ENCODE assay signal across 20 cellular contexts in the genomic region with DNA sequence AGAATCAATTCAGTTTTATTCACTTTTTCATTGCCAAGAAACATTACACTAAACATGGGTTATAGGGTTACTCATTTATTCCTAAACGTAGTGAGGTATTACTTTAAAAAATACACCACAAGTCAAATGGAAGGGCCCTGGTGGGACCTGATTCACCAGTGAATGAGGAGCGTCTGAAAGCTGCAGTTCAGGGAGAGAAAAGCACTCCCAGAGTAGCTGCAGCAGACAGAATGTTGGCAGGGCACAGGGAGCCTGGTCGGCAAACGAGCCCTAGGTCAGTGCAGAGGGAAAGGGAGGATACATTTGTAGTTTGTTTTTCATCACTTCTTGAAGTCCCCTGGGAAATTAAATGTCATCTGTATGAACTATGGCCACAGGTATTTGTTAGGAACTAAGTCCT.
DNase-seq lines count a peak whose midpoint lies in the region; ATAC-seq lines count a peak whose summit lies in the region.
"Had no signal": no experiment of that assay in that cellular context is flagged by ENCODE, and none has a peak within 500 bp of the region (broad histone marks: within the 10 kb centered on the region; RNA-seq: fewer than 3 reads in every experiment).

No MANE protein-coding gene starts in this region.

- H2BK12ac ChIP-seq in neuronal stem cell (ENCODE audit: low read length), result no peak overlapping the region

- WGBS in neuronal stem cell (ENCODE audit: extremely low coverage in 2 of 2, insufficient read length in 2 of 2, insufficient replicate concordance in 1 of 2), 2 donors, result no CpG with 5 or more reads among the region's 4 CpGs

- no peak overlapping the region for H3K18ac ChIP-seq in neuronal stem cell (ENCODE audit: low read length)

- H2AFZ ChIP-seq in neuronal stem cell (ENCODE audit: low read length), result peak overlapping the region; percentile 12

- no peak overlapping the region for H2BK5ac ChIP-seq in neuronal stem cell (ENCODE audit: low read length)

- no peaks in the 10 kb centered on the region for H3K27me3 ChIP-seq in neuronal stem cell (ENCODE audit: control insufficient read depth in 3 of 3, insufficient read depth in 3 of 3, low read depth in 1 of 3, low read length in 3 of 3)

- H3K27ac Mint-ChIP-seq in activated CD4-positive, alpha-beta T cell treated with anti-CD3 and anti-CD28 coated beads for 36 hours, result no peak overlapping the region
- H3K27ac Mint-ChIP-seq: activated naive CD8-positive, alpha-beta T cell; CD8-positive, alpha-beta T cell; dendritic cell treated with granulocyte-macrophage colony-stimulating factor and Interleukin-4, amounts not matched to agents 40 ng/mL and 50 ng/mL, for 4 days; immature natural killer cell; T-helper 2 cell treated with Interferon-gamma antibody and Interleukin-4, amounts not matched to agents 5 μg/mL and 100 μg/mL, for 36 hours had no signal

- H3K27me3 Mint-ChIP-seq in activated CD4-positive, alpha-beta T cell treated with anti-CD3 and anti-CD28 coated beads for 36 hours, result no peaks in the 10 kb centered on the region
- H3K27me3 Mint-ChIP-seq: activated naive CD8-positive, alpha-beta T cell; dendritic cell treated with granulocyte-macrophage colony-stimulating factor and Interleukin-4, amounts not matched to agents 40 ng/mL and 50 ng/mL, for 4 days had no signal

- POLR2A ChIA-PET in activated CD4-positive, alpha-beta T cell treated with anti-CD3 and anti-CD28 coated beads for 36 hours (lab: Charles Lee), result no interaction called here

- DNase-seq in NCI-H1092 treated with DMSO at 0.1 percent for 48 hours (lab: John Stamatoyannopoulos, UW) (peak; percentile 49), NCI-H1092 (lab: John Stamatoyannopoulos, UW) (no peak), NCI-H69 (lab: John Stamatoyannopoulos, UW) (peak; percentile 65), left cardiac atrium (no peak), neuronal stem cell (ENCODE audit: low spot score) (peak; percentile 26), NCI-H1048 (lab: John Stamatoyannopoulos, UW) (no peak)
- no peak for DNase-seq in activated CD4-positive, alpha-beta T cell treated with anti-CD3 and anti-CD28 coated beads for 36 hours
- DNase-seq: aorta; CD8-positive, alpha-beta T cell; DMS153; immature natural killer cell; NCI-H1417 treated with DMSO at 0.1 percent for 48 hours; trophoblast cell had no signal

- no peaks in the 10 kb centered on the region for H3K36me3 Mint-ChIP-seq in activated CD4-positive, alpha-beta T cell treated with anti-CD3 and anti-CD28 coated beads for 36 hours (ENCODE audit: low read depth)
- H3K36me3 Mint-ChIP-seq: activated naive CD8-positive, alpha-beta T cell; CD8-positive, alpha-beta T cell; immature natural killer cell had no signal

- H2BK120ac ChIP-seq in neuronal stem cell (ENCODE audit: low read depth, low read length), result no peak overlapping the region

- H4K91ac ChIP-seq in neuronal stem cell (ENCODE audit: low read depth, low read length, poor library complexity), result no peak overlapping the region

- H3K79me1 ChIP-seq in neuronal stem cell (ENCODE audit: low read depth, low read length), result no peaks in the 10 kb centered on the region

- intact Hi-C loops in left cardiac atrium (cut with DNase I), result no loop called here
- intact Hi-C loops in activated CD4-positive, alpha-beta T cell treated with anti-CD3 and anti-CD28 coated beads for 36 hours (cut with DNase I, micrococcal nuclease), result no loop called here

- no peak overlapping the region for H3K4ac ChIP-seq in neuronal stem cell (ENCODE audit: low read length)

- no peak overlapping the region for H3K4me3 Mint-ChIP-seq in activated CD4-positive, alpha-beta T cell treated with anti-CD3 and anti-CD28 coated beads for 36 hours
- H3K4me3 Mint-ChIP-seq: activated naive CD8-positive, alpha-beta T cell; CD8-positive, alpha-beta T cell; dendritic cell treated with granulocyte-macrophage colony-stimulating factor and Interleukin-4, amounts not matched to agents 40 ng/mL and 50 ng/mL, for 4 days; immature natural killer cell; neural crest cell; T-helper 2 cell treated with Interferon-gamma antibody and Interleukin-4, amounts not matched to agents 5 μg/mL and 100 μg/mL, for 36 hours had no signal

- no peaks in the 10 kb centered on the region for H3K9me3 Mint-ChIP-seq in activated CD4-positive, alpha-beta T cell treated with anti-CD3 and anti-CD28 coated beads for 36 hours (ENCODE audit: low read depth)
- H3K9me3 Mint-ChIP-seq: CD8-positive, alpha-beta T cell; neural crest cell had no signal

- H3K9me3 ChIP-seq in neuronal stem cell (replicated peaks in 1 of 2; ENCODE audit: control insufficient read depth in 2 of 2, insufficient read depth in 1 of 2, low read depth in 1 of 2, low read length in 2 of 2), result peaks cover 0 to 2% of the 10 kb centered on the region in 2 donors

- no peak overlapping the region for H3K9ac ChIP-seq in neuronal stem cell (ENCODE audit: low read depth, low read length, poor library complexity)

- H3K23ac ChIP-seq in neuronal stem cell (ENCODE audit: low read depth, low read length, poor library complexity), result no peak overlapping the region

- no peak overlapping the region for H4K8ac ChIP-seq in neuronal stem cell (ENCODE audit: low read depth, low read length)

- CTCF ChIA-PET in activated CD4-positive, alpha-beta T cell treated with anti-CD3 and anti-CD28 coated beads for 36 hours (lab: Charles Lee), result no interaction called here

- H3K27ac ChIP-seq in neuronal stem cell (replicated peaks; ENCODE audit: low read length), result no peak overlapping the region
- H3K27ac ChIP-seq: 22Rv1, VCaP had no signal

- H3K4me1 ChIP-seq in neuronal stem cell (ENCODE audit: control insufficient read depth in 2 of 2, insufficient read depth in 1 of 2, low read depth in 1 of 2, low read length in 2 of 2), result no peaks in the 10 kb centered on the region

- no peak overlapping the region for H3K4me3 ChIP-seq in neuronal stem cell (ENCODE audit: low read length in 2 of 2)

- H3K4me1 Mint-ChIP-seq in activated CD4-positive, alpha-beta T cell treated with anti-CD3 and anti-CD28 coated beads for 36 hours, result no peaks in the 10 kb centered on the region
- H3K4me1 Mint-ChIP-seq: immature natural killer cell, neural crest cell had no signal

- H2AK5ac ChIP-seq in neuronal stem cell (ENCODE audit: low read depth, low read length), result no peak overlapping the region

- H2BK15ac ChIP-seq in neuronal stem cell (ENCODE audit: low read length), result no peak overlapping the region

- H3K4me2 ChIP-seq in neuronal stem cell (ENCODE audit: insufficient read depth, low read length, poor library complexity, severe bottlenecking), result no peak overlapping the region

- no peak overlapping the region for H3K14ac ChIP-seq in neuronal stem cell (ENCODE audit: low read length)

- ATAC-seq in left cardiac atrium, result peak; percentile 71 to 81
- ATAC-seq in HG03139 (IDR thresholded peaks at IDR 0.05; ENCODE audit: unreplicated experiment), result no peak
- ATAC-seq in activated CD4-positive, alpha-beta T cell treated with anti-CD3 and anti-CD28 coated beads for 36 hours, result no peak
- ATAC-seq: CD8-positive, alpha-beta T cell had no signal

- H3K36me3 ChIP-seq in neuronal stem cell (replicated peaks in 1 of 2; ENCODE audit: control insufficient read depth in 2 of 2, insufficient read depth in 2 of 2, low read length in 2 of 2), result peaks cover 0 to 1% of the 10 kb centered on the region in 2 donors

Comparison
In these comparisons a context has a peak if more than half of its experiments do, and no peak if none do; other contexts are left out.
1. DNase-seq: peak in NCI-H1092 treated with DMSO at 0.1 percent for 48 hours (single experiment), NCI-H69 (single experiment) and neuronal stem cell (single experiment); none in NCI-H1092 (single experiment), left cardiac atrium (single experiment), NCI-H1048 (single experiment) and activated CD4-positive, alpha-beta T cell treated with anti-CD3 and anti-CD28 coated beads for 36 hours (single experiment).
2. ATAC-seq: peak in left cardiac atrium (2 of 2); none in HG03139 (single experiment) and activated CD4-positive, alpha-beta T cell treated with anti-CD3 and anti-CD28 coated beads for 36 hours (single experiment).